Comparison of ENCODE assay signal across 8 cellular contexts in genomic region chr6:79949235-79949634, GRCh38. TPM values are rescaled to one million over a fixed set of nuclear protein-coding genes. Genes with fewer than 3 reads are reported as not detected.
A peak's percentile ranks its signal among the peaks of the same experiment; 100 is the strongest.
DNase-seq lines count a peak whose midpoint lies in the region; ATAC-seq and TF ChIP-seq lines count a peak whose summit lies in the region.

No MANE protein-coding gene starts in this region.

- ATAC-seq in GM19023 (IDR thresholded peaks at IDR 0.05; ENCODE audit: unreplicated experiment) (peak; percentile 50), HG03460 (IDR thresholded peaks at IDR 0.05; ENCODE audit: unreplicated experiment) (peak; percentile 72)
- peak; percentile 22 for ATAC-seq in activated CD8-positive, alpha-beta T cell treated with anti-CD3 and anti-CD28 coated beads for 36 hours

- CTCF ChIA-PET in activated CD8-positive, alpha-beta T cell treated with anti-CD3 and anti-CD28 coated beads for 36 hours (lab: Charles Lee): interaction anchor here (0.6 to 2.5 kb wide), 55 partner anchors 9 to 241 kb away, joined by 3 to 97 read pairs (median 5); partner anchors contain the start of genes BCKDHB and TTK

- intact Hi-C loops in activated CD8-positive, alpha-beta T cell treated with anti-CD3 and anti-CD28 coated beads for 36 hours (cut with micrococcal nuclease): loop anchor here (2.0 kb wide), 1 partner anchor 56 kb away; the partner anchor contains the start of gene TTK

- no peaks in the 10 kb centered on the region for H3K9me3 Mint-ChIP-seq in activated CD8-positive, alpha-beta T cell treated with anti-CD3 and anti-CD28 coated beads for 36 hours

- H3K36me3 Mint-ChIP-seq in activated CD8-positive, alpha-beta T cell treated with anti-CD3 and anti-CD28 coated beads for 36 hours (ENCODE audit: low read depth): no peaks in the 10 kb centered on the region

- H3K4me3 Mint-ChIP-seq in activated CD8-positive, alpha-beta T cell treated with anti-CD3 and anti-CD28 coated beads for 36 hours: no peak overlapping the region

- H3K27me3 Mint-ChIP-seq in activated CD8-positive, alpha-beta T cell treated with anti-CD3 and anti-CD28 coated beads for 36 hours: peaks cover 5% of the 10 kb centered on the region

- no peak overlapping the region for H3K4me3 ChIP-seq in foreskin fibroblast (ENCODE audit: low read depth in 1 of 2, low read length in 2 of 2)

- TF ChIP-seq CTCF in activated CD8-positive, alpha-beta T cell treated with anti-CD3 and anti-CD28 coated beads for 36 hours (IDR thresholded peaks at IDR 0.05): peak; percentile 87
- TF ChIP-seq CTCF in foreskin fibroblast (IDR thresholded peaks at IDR 0.05; ENCODE audit: low read depth, low read length): peak; percentile 56

- no peak overlapping the region for H3K27ac Mint-ChIP-seq in activated CD8-positive, alpha-beta T cell treated with anti-CD3 and anti-CD28 coated beads for 36 hours

- peak; percentile 56 for DNase-seq in D341Med (ENCODE audit: low spot score)
- DNase-seq in NCI-H69 (lab: John Stamatoyannopoulos, UW): peak; percentile 97
- DNase-seq in activated CD8-positive, alpha-beta T cell treated with anti-CD3 and anti-CD28 coated beads for 36 hours: peak; percentile 90
- peak; percentile 20 to 64 for DNase-seq in foreskin fibroblast
- peak; percentile 30 for DNase-seq in putamen (ENCODE audit: low spot score)
- DNase-seq in occipital lobe (lab: John Stamatoyannopoulos, UW): no peak

- POLR2A ChIA-PET in activated CD8-positive, alpha-beta T cell treated with anti-CD3 and anti-CD28 coated beads for 36 hours (lab: Charles Lee): interaction anchor here (1.2 kb wide), 1 partner anchor 10 kb away, joined by 3 read pairs; no protein-coding TSS in a partner anchor

- peaks cover 23% of the 10 kb centered on the region for H3K4me1 Mint-ChIP-seq in activated CD8-positive, alpha-beta T cell treated with anti-CD3 and anti-CD28 coated beads for 36 hours (ENCODE audit: low read depth)

RNA-seq across cellular contexts. Expression of gene ELOVL4, which starts 1.9 kb away (rescaled TPM):
- 1 to 10 TPM; 1.4 to 1.7 TPM for total RNA-seq in activated CD8-positive, alpha-beta T cell treated with anti-CD3 and anti-CD28 coated beads for 36 hours
- 45.1 TPM for total RNA-seq in occipital lobe

RNA-seq across cellular contexts. Expression of gene TTK, which starts 55.2 kb away (rescaled TPM):
- total RNA-seq in activated CD8-positive, alpha-beta T cell treated with anti-CD3 and anti-CD28 coated beads for 36 hours: 10 to 100 TPM; 31.6 to 36.8 TPM
- 4.2 TPM for total RNA-seq in occipital lobe

Comparison
In these comparisons a context has a peak if more than half of its experiments do, and no peak if none do; other contexts are left out.
1. ATAC-seq: peak in every context shown above with its lines; median percentile 72 in HG03460; 50 in GM19023; 22 in activated CD8-positive, alpha-beta T cell treated with anti-CD3 and anti-CD28 coated beads for 36 hours.
2. RNA of gene ELOVL4, which starts 1.9 kb away (total RNA-seq): 45.1 TPM in occipital lobe (single experiment); 1.4 to 1.7 TPM in activated CD8-positive, alpha-beta T cell treated with anti-CD3 and anti-CD28 coated beads for 36 hours; every median in the first group is over 10 times any median in the second.